9 cellular contexts compared by ENCODE assay signal in genomic region chr22:25069758-25070461, GRCh38.
DNase-seq lines count a peak whose midpoint lies in the region; ATAC-seq, FAIRE-seq and TF ChIP-seq lines count a peak whose summit lies in the region.
"Had no signal": no experiment of that assay in that cellular context is flagged by ENCODE, and none has a peak within 500 bp of the region (broad histone marks: within the 10 kb centered on the region; RNA-seq: fewer than 3 reads in every experiment).

No MANE protein-coding gene starts in this region.

- H3K9me1 ChIP-seq in endothelial cell of umbilical vein (replicated peaks; ENCODE audit: control insufficient read depth, extremely low read depth, insufficient read depth, low read length), result no peaks in the 10 kb centered on the region

- no peaks in the 10 kb centered on the region for H3K9me3 Mint-ChIP-seq in CD4-positive, alpha-beta memory T cell

- whole genome bisulfite sequencing in trophoblast cell (ENCODE audit: extremely low coverage, insufficient coverage, insufficient read length), result no CpG with 5 or more reads among the region's 29 CpGs

- H4K12ac ChIP-seq in trophoblast cell (ENCODE audit: low read depth, low read length), result no peak overlapping the region

- no peak overlapping the region for H3K14ac ChIP-seq in trophoblast cell (ENCODE audit: low read length)

- H3K4me2 ChIP-seq in endothelial cell of umbilical vein (ENCODE audit: insufficient read depth, low read length) (no peak overlapping the region), trophoblast cell (ENCODE audit: low read length) (peak overlapping the region; percentile 29)

- peak in 3 of 5 donors; percentile 17 to 53 (median 37) for DNase-seq in CD4-positive, alpha-beta memory T cell
- DNase-seq in WERI-Rb-1 (peak; percentile 16), endothelial cell of umbilical vein (ENCODE audit: low read depth, low spot score) (peak; percentile 60), trophoblast cell (peak in 1 of 2 donors; percentile 36), DMS53 (lab: John Stamatoyannopoulos, UW) (no peak), hepatic stellate cell (ENCODE audit: low spot score) (no peak), iPS-NIHi7 (ENCODE audit: extremely low spot score) (no peak)
- DNase-seq: foreskin fibroblast had no signal

- no peak overlapping the region for H3K18ac ChIP-seq in trophoblast cell (ENCODE audit: low read length)

- H3K27ac Mint-ChIP-seq in CD4-positive, alpha-beta memory T cell, result peak overlapping the region; percentile 95 to 99 (median 97)

- peak overlapping the region; percentile 37 to 66 for H3K4me3 ChIP-seq in CD4-positive, alpha-beta memory T cell (ENCODE audit: low read length in 2 of 2)
- H3K4me3 ChIP-seq in WERI-Rb-1 (ENCODE audit: low read depth, low read length), result no peak overlapping the region
- no peak overlapping the region for H3K4me3 ChIP-seq in endothelial cell of umbilical vein (replicated peaks in 1 of 3; ENCODE audit: insufficient read depth in 1 of 3, low read depth in 1 of 3, low read length in 3 of 3)
- H3K4me3 ChIP-seq in trophoblast cell (ENCODE audit: low read depth, low read length), result no peak overlapping the region

- peak overlapping the region; percentile 85 to 95 (median 90) for H3K4me3 Mint-ChIP-seq in CD4-positive, alpha-beta memory T cell

- peaks cover 14% of the 10 kb centered on the region for H3K79me1 ChIP-seq in trophoblast cell (ENCODE audit: low read length)

- no peaks in the 10 kb centered on the region for H3K27me3 ChIP-seq in CD4-positive, alpha-beta memory T cell (ENCODE audit: insufficient read depth, low read length)
- no peaks in the 10 kb centered on the region for H3K27me3 ChIP-seq in WERI-Rb-1 (ENCODE audit: insufficient read depth, low read depth, severe bottlenecking)
- no peaks in the 10 kb centered on the region for H3K27me3 ChIP-seq in endothelial cell of umbilical vein (ENCODE audit: control insufficient read depth in 2 of 2, insufficient read depth in 2 of 2, low read length in 2 of 2)
- no peaks in the 10 kb centered on the region for H3K27me3 ChIP-seq in trophoblast cell (ENCODE audit: insufficient read depth, low read length)

- H2BK12ac ChIP-seq in trophoblast cell (ENCODE audit: low read length), result peak overlapping the region; percentile 6

- H3K9ac ChIP-seq in endothelial cell of umbilical vein (replicated peaks; ENCODE audit: extremely low read depth, insufficient read depth, low read length) (no peak overlapping the region), trophoblast cell (ENCODE audit: low read length) (no peak overlapping the region)

- dilution Hi-C loops in endothelial cell of umbilical vein (cut with MboI; ENCODE audit: extremely low pct_ligation_motif_present, low sequenced_read_pairs), result no loop called here

- TF ChIP-seq CTCF in WERI-Rb-1 (IDR thresholded peaks at IDR 0.05; ENCODE audit: low read depth, low read length), result no peak
- TF ChIP-seq CTCF in endothelial cell of umbilical vein (IDR thresholded peaks at IDR 0.05; ENCODE audit: extremely low read depth in 1 of 2, insufficient read depth in 1 of 2, low read depth in 1 of 2, low read length in 2 of 2), result no peak

- H3K23ac ChIP-seq in trophoblast cell (ENCODE audit: low read length), result peak overlapping the region; percentile 23

- peak overlapping the region; percentile 15 for H2AK5ac ChIP-seq in trophoblast cell (ENCODE audit: low read length)

- peaks cover 60 to 89% (median 70%) of the 10 kb centered on the region in 4 donors for H3K4me1 Mint-ChIP-seq in CD4-positive, alpha-beta memory T cell

- peaks cover 72% of the 10 kb centered on the region for H3K4me1 ChIP-seq in CD4-positive, alpha-beta memory T cell (ENCODE audit: insufficient read depth, low read length)
- H3K4me1 ChIP-seq in endothelial cell of umbilical vein (ENCODE audit: control insufficient read depth, extremely low read depth, insufficient read depth, low read length) (peaks cover 4% of the 10 kb centered on the region), trophoblast cell (ENCODE audit: control insufficient read depth in 1 of 2, insufficient read depth in 2 of 2, low read length in 2 of 2) (peaks cover 21 to 29% of the 10 kb centered on the region in 2 experiments)

- peak; percentile 42 for FAIRE-seq in endothelial cell of umbilical vein (lab: Jason Lieb, UNC)

- no peaks in the 10 kb centered on the region for H3K27me3 Mint-ChIP-seq in CD4-positive, alpha-beta memory T cell

- H2BK5ac ChIP-seq in trophoblast cell (ENCODE audit: low read depth, low read length, poor library complexity), result no peak overlapping the region

- H3K27ac ChIP-seq in CD4-positive, alpha-beta memory T cell (ENCODE audit: low read depth, low read length), result peak overlapping the region; percentile 77
- H3K27ac ChIP-seq in WERI-Rb-1, result no peak overlapping the region
- no peak overlapping the region for H3K27ac ChIP-seq in endothelial cell of umbilical vein (ENCODE audit: insufficient read depth, low read depth, low read length)
- peak overlapping the region; percentile 44 for H3K27ac ChIP-seq in trophoblast cell (ENCODE audit: low read depth, low read length)

- H4K91ac ChIP-seq in trophoblast cell (ENCODE audit: low read depth, low read length), result peak overlapping the region; percentile 24

- H4K20me1 ChIP-seq in endothelial cell of umbilical vein (replicated peaks; ENCODE audit: control insufficient read depth, extremely low read depth, insufficient read depth, low read length), result no peaks in the 10 kb centered on the region

- H4K8ac ChIP-seq in trophoblast cell (ENCODE audit: low read depth, low read length), result no peak overlapping the region

- H2AFZ ChIP-seq in endothelial cell of umbilical vein (ENCODE audit: low read depth, low read length) (no peak overlapping the region), trophoblast cell (ENCODE audit: insufficient read depth, low read length, poor library complexity) (no peak overlapping the region)

- no peaks in the 10 kb centered on the region for H3K36me3 ChIP-seq in CD4-positive, alpha-beta memory T cell (ENCODE audit: insufficient read depth, low read length)
- H3K36me3 ChIP-seq in WERI-Rb-1, result no peaks in the 10 kb centered on the region
- H3K36me3 ChIP-seq in endothelial cell of umbilical vein (ENCODE audit: control insufficient read depth in 2 of 2, extremely low read depth in 1 of 2, insufficient read depth in 2 of 2, low read length in 2 of 2), result no peaks in the 10 kb centered on the region
- H3K36me3 ChIP-seq in trophoblast cell (ENCODE audit: control insufficient read depth in 1 of 2, insufficient read depth in 2 of 2, low read length in 2 of 2), result no peaks in the 10 kb centered on the region

- BruUV-seq in endothelial cell of umbilical vein (replicated peaks; lab: Mats Ljungman, UMichigan), result no TSS peak

- no peaks in the 10 kb centered on the region for H3K9me3 ChIP-seq in CD4-positive, alpha-beta memory T cell (ENCODE audit: control insufficient read depth in 1 of 2, low read length in 2 of 2)
- no peaks in the 10 kb centered on the region for H3K9me3 ChIP-seq in WERI-Rb-1 (ENCODE audit: severe bottlenecking)
- H3K9me3 ChIP-seq in endothelial cell of umbilical vein (replicated peaks; ENCODE audit: control insufficient read depth, insufficient read depth, low read length), result no peaks in the 10 kb centered on the region
- no peaks in the 10 kb centered on the region for H3K9me3 ChIP-seq in trophoblast cell (ENCODE audit: insufficient read depth, low read depth, low read length)

- no peak overlapping the region for H3K4ac ChIP-seq in trophoblast cell (ENCODE audit: low read depth, low read length)

- H2BK120ac ChIP-seq in trophoblast cell (ENCODE audit: insufficient read depth, low read length, poor library complexity), result peak overlapping the region; percentile 21

- TF ChIP-seq POLR2A in endothelial cell of umbilical vein (IDR thresholded peaks at IDR 0.05; ENCODE audit: low read depth, low read length), result no peak

- H3K36me3 Mint-ChIP-seq in CD4-positive, alpha-beta memory T cell, result no peaks in the 10 kb centered on the region

- intact Hi-C loops in CD4-positive, alpha-beta memory T cell (cut with micrococcal nuclease), result loop anchor here (1.0 to 10.0 kb wide), 5 partner anchors 11 to 1605 kb away; no protein-coding TSS in a partner anchor
- intact Hi-C loops in endothelial cell of umbilical vein (cut with micrococcal nuclease), result no loop called here

- ATAC-seq in HG02678 (IDR thresholded peaks at IDR 0.05; ENCODE audit: unreplicated experiment), result no peak

- CTCF ChIA-PET in CD4-positive, alpha-beta memory T cell (lab: Charles Lee; ENCODE audit: partially characterized antibody), result interaction anchor here (0.6 to 6.2 kb wide), 7 partner anchors 8 to 93 kb away, joined by 3 to 58 read pairs (median 9); no protein-coding TSS in a partner anchor
- CTCF ChIA-PET in endothelial cell of umbilical vein (lab: Charles Lee), result interaction anchor here (1.0 kb wide), 1 partner anchor 10 kb away, joined by 4 read pairs; no protein-coding TSS in a partner anchor

- POLR2A ChIA-PET in CD4-positive, alpha-beta memory T cell (lab: Charles Lee; ENCODE audit: partially characterized antibody), result interaction anchor here (0.6 to 3.3 kb wide), 10 partner anchors 7 to 264 kb away, joined by 3 to 27 read pairs (median 6); partner anchors contain the start of gene SGSM1
- POLR2A ChIA-PET in endothelial cell of umbilical vein (lab: Charles Lee), result no interaction called here

- no peaks in the 10 kb centered on the region for H3K79me2 ChIP-seq in endothelial cell of umbilical vein (ENCODE audit: control insufficient read depth, insufficient read depth, low read length)
- H3K79me2 ChIP-seq in trophoblast cell (ENCODE audit: control insufficient read depth, insufficient read depth, low read length, poor library complexity), result no peaks in the 10 kb centered on the region

TF ChIP-seq in endothelial cell of umbilical vein, 7 proteins besides CTCF, POLR2A, EP300 and RAD21:
- TF ChIP-seq JUN (IDR thresholded peaks at IDR 0.05; ENCODE audit: borderline replicate concordance, insufficient read depth, insufficient read length, low read depth) (no peak), MYC (IDR thresholded peaks at IDR 0.05; ENCODE audit: low read depth, low read length) (no peak), POLR2AphosphoS5 (IDR thresholded peaks at IDR 0.05; ENCODE audit: insufficient read depth, low read depth, low read length) (no peak), GATA2 (IDR thresholded peaks at IDR 0.05; ENCODE audit: insufficient read depth, insufficient read length, low read depth, low read length) (no peak), FOS (IDR thresholded peaks at IDR 0.05; ENCODE audit: borderline replicate concordance, insufficient read depth, low read length) (no peak), MAX (IDR thresholded peaks at IDR 0.05; ENCODE audit: insufficient read depth, insufficient read length) (no peak), EZH2 (IDR thresholded peaks at IDR 0.05; ENCODE audit: borderline replicate concordance, low read depth, low read length, severe bottlenecking) (no peak)

Comparison
In these comparisons a context has a peak if more than half of its experiments do, and no peak if none do; other contexts are left out.
1. DNase-seq: peak in CD4-positive, alpha-beta memory T cell (3 of 5), WERI-Rb-1 (single experiment) and endothelial cell of umbilical vein (single experiment); none in DMS53 (single experiment), hepatic stellate cell (single experiment) and iPS-NIHi7 (single experiment).
2. H3K27ac ChIP-seq: peak in CD4-positive, alpha-beta memory T cell (single experiment) and trophoblast cell (single experiment); none in WERI-Rb-1 (single experiment) and endothelial cell of umbilical vein (single experiment).
3. H3K4me3 ChIP-seq: peak in CD4-positive, alpha-beta memory T cell (2 of 2); none in WERI-Rb-1 (single experiment), endothelial cell of umbilical vein (0 of 3) and trophoblast cell (single experiment).